12 cellular contexts compared by ENCODE assay signal in the genomic region with DNA sequence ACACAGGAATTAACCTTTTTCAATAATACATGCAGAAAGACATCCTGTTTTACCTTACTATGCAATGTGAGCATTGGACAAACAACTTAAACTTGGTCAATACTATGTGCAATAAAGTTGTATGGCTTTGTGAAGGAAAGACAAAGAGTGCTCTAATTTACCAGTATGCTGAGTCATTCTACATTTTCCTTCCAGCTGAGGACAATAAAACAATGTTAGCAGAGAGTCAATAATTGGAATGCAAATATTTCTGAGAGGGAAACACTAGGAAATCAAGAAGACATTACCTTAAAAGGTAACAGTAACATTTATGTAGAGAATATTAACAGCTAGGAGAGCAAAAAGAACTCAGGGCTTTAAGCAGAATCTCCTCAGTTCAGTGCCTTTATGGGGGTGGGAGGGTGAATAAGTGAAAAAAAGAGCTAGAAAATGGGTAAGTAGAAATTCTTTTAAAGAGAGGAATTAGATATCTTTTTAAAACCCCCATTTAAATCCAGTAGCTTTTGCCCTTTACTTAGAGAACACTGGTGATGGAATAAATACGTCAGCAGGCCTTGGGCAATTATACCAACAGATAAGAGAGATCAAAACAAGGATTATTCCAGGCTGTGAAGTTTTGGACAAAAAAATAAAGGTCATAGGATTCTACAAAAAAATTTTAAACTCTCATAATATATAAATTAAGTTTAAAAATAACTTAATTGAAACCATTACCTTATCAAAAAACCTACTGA. TPM values are rescaled to one million over a fixed set of nuclear protein-coding genes. Genes with fewer than 3 reads are reported as not detected.
A peak's percentile ranks its signal among the peaks of the same experiment; 100 is the strongest.
DNase-seq lines count a peak whose midpoint lies in the region; ATAC-seq, FAIRE-seq and TF ChIP-seq lines count a peak whose summit lies in the region.
"Had no signal": no experiment of that assay in that cellular context is flagged by ENCODE, and none has a peak within 500 bp of the region (broad histone marks: within the 10 kb centered on the region; RNA-seq: fewer than 3 reads in every experiment).

No MANE protein-coding gene starts in this region.

- SMC1A ChIA-PET in GM12878 (lab: Charles Lee; ENCODE audit: uncharacterized antibody, unreplicated experiment) = interaction anchor here (1.1 to 1.2 kb wide), 3 partner anchors 15 to 93 kb away, joined by 3 to 7 read pairs (median 4); no protein-coding TSS in a partner anchor

- H2AFZ ChIP-seq in GM12878 (ENCODE audit: control insufficient read depth, low read depth, low read length) = no peak overlapping the region

- intact Hi-C loops in GM12878 (cut with micrococcal nuclease; ENCODE audit: unreplicated experiment) = no loop called here
- intact Hi-C loops in heart right ventricle (cut with DNase I) = no loop called here

- TF ChIP-seq EP300 in Ishikawa (IDR thresholded peaks at IDR 0.05; ENCODE audit: borderline replicate concordance) (no peak), GM12878 (IDR thresholded peaks at IDR 0.05; ENCODE audit: borderline replicate concordance in 1 of 2, control insufficient read depth in 1 of 2, low read depth in 2 of 2, low read length in 2 of 2) (no peak)

- in situ Hi-C loops in GM12878 (cut with MboI) = no loop called here

- peaks cover 0 to 9% of the 10 kb centered on the region in 2 experiments; a peak in 1 of 4 replicates for H3K36me3 ChIP-seq in GM12878 (ENCODE audit: control insufficient read depth in 2 of 2, insufficient read depth in 2 of 2, low read length in 1 of 2)
- peaks cover 0 to 5% (median 0%) of the 10 kb centered on the region in 4 donors for H3K36me3 ChIP-seq in liver (ENCODE audit: control insufficient read depth in 4 of 4, insufficient read depth in 3 of 4, low read depth in 1 of 4, low read length in 3 of 4)
- H3K36me3 ChIP-seq in Peyer's patch = peaks cover 0 to 22% (median 0%) of the 10 kb centered on the region in 3 donors
- H3K36me3 ChIP-seq in heart right ventricle = peaks cover 0 to 69% (median 0%) of the 10 kb centered on the region in 9 donors

- TF ChIP-seq POLR2A in GM12878 (IDR thresholded peaks at IDR 0.05; ENCODE audit: low read depth, low read length) = no peak
- no peak for TF ChIP-seq POLR2A in Peyer's patch (IDR thresholded peaks at IDR 0.05)

- no peak overlapping the region for H3K27ac ChIP-seq in GM12878 (ENCODE audit: control insufficient read depth, insufficient read depth)
- H3K27ac ChIP-seq in liver (ENCODE audit: low read depth in 1 of 2, low read length in 2 of 2) = peak overlapping the region; percentile 81 to 88
- H3K27ac ChIP-seq in Peyer's patch = no peak overlapping the region
- H3K27ac ChIP-seq in heart right ventricle = no peak overlapping the region

- H3K4me1 ChIP-seq in GM12878 (ENCODE audit: control insufficient read depth, insufficient read depth, low read length) (peaks cover 3% of the 10 kb centered on the region; the same call in 1 of the 2 replicates), liver (ENCODE audit: control insufficient read depth in 4 of 4, insufficient read depth in 4 of 4, low read length in 3 of 4) (peaks cover 0 to 14% (median 6%) of the 10 kb centered on the region in 4 donors), Peyer's patch (no peaks in the 10 kb centered on the region), heart right ventricle (peaks cover 0 to 13% (median 0%) of the 10 kb centered on the region in 9 donors)

- FAIRE-seq in GM12878 (lab: Jason Lieb, UNC) = no peak

- no peaks in the 10 kb centered on the region for H3K9me3 ChIP-seq in GM12878 (replicated peaks; ENCODE audit: control insufficient read depth, insufficient read depth, low read length)
- H3K9me3 ChIP-seq in liver (ENCODE audit: control insufficient read depth in 4 of 4, low read length in 3 of 4) = no peaks in the 10 kb centered on the region
- no peaks in the 10 kb centered on the region for H3K9me3 ChIP-seq in Peyer's patch
- H3K9me3 ChIP-seq in heart right ventricle = no peaks in the 10 kb centered on the region

- BruUV-seq in GM12878 (replicated peaks; lab: Mats Ljungman, UMichigan) = no TSS peak

- H3K79me2 ChIP-seq in GM12878 (ENCODE audit: control insufficient read depth, insufficient read depth, low read length) = no peaks in the 10 kb centered on the region

- 100% methylated on average over 1 of the region's 1 CpG for WGBS in GM12878 (ENCODE audit: insufficient coverage, insufficient replicate concordance, low lambda C conversion rate, missing lambda C conversion rate)
- 44% methylated on average over 1 of the region's 1 CpG for WGBS in liver
- 87 to 91% methylated on average over 1 of the region's 1 CpG for WGBS in heart right ventricle, 2 donors

- H3K27me3 ChIP-seq in GM12878 (replicated peaks in 1 of 2; ENCODE audit: control insufficient read depth in 2 of 2, insufficient read depth in 2 of 2, low read length in 1 of 2) (no peaks in the 10 kb centered on the region), liver (ENCODE audit: control insufficient read depth in 4 of 4, insufficient read depth in 4 of 4, low read length in 3 of 4) (no peaks in the 10 kb centered on the region), Peyer's patch (no peaks in the 10 kb centered on the region), heart right ventricle (no peaks in the 10 kb centered on the region)

- H3K4me3 ChIP-seq in GM12878 = no peak overlapping the region
- H3K4me3 ChIP-seq in liver (ENCODE audit: low read depth in 1 of 3, low read length in 3 of 3) = no peak overlapping the region
- no peak overlapping the region for H3K4me3 ChIP-seq in Peyer's patch
- H3K4me3 ChIP-seq in heart right ventricle = no peak overlapping the region

- CTCF ChIA-PET in GM12878 (lab: Yijun Ruan, JAX) = interaction anchor here (0.7 to 1.5 kb wide), 7 partner anchors 10 to 126 kb away, joined by 3 to 7 read pairs (median 3); no protein-coding TSS in a partner anchor

- H4K20me1 ChIP-seq in GM12878 (ENCODE audit: control insufficient read depth, insufficient read depth) = no peaks in the 10 kb centered on the region

- DNase-seq in AG20443 (ENCODE audit: low spot score) (peak; percentile 14), GM12878 (ENCODE audit: low read depth, low spot score) (no peak), Peyer's patch (no peak), cerebellar cortex (ENCODE audit: low spot score) (no peak), heart right ventricle (no peak)
- DNase-seq in effector CD4-positive, alpha-beta T cell = no peak
- DNase-seq: DND-41; naive B cell; stimulated activated CD8-positive, alpha-beta memory T cell treated with anti-CD3 and anti-CD28 coated beads, Interleukin-4, amount 100 ng/mL, for 48 hours had no signal

- TF ChIP-seq RAD21 in Ishikawa (IDR thresholded peaks at IDR 0.05; ENCODE audit: low read depth) (no peak), GM12878 (IDR thresholded peaks at IDR 0.05; ENCODE audit: insufficient read depth, low read depth, low read length) (no peak), liver (IDR thresholded peaks at IDR 0.05) (no peak)

- ATAC-seq in GM12878 = no peak
- no peak for ATAC-seq in heart right ventricle
- ATAC-seq: activated CD4-positive, CD25-positive, alpha-beta regulatory T cell treated with anti-CD3 and anti-CD28 coated beads, Interleukin-2, amount 50 U/mL, for 24 hours had no signal

- POLR2A ChIA-PET in GM12878 (lab: Charles Lee) = interaction anchor here (1.4 kb wide), 1 partner anchor 15 kb away, joined by 3 read pairs; no protein-coding TSS in a partner anchor

- no peak overlapping the region for H3K4me2 ChIP-seq in GM12878 (ENCODE audit: control insufficient read depth, insufficient read depth)

- RAD21 ChIA-PET in GM12878 (lab: Charles Lee; ENCODE audit: unreplicated experiment) = no interaction called here

- no peak for TF ChIP-seq CTCF in GM12878 (IDR thresholded peaks at IDR 0.05 in 2 of 3, conservative IDR thresholded peaks at IDR 0.05 in 1 of 3; ENCODE audit: control insufficient read depth in 2 of 3, extremely low read depth in 1 of 3, insufficient read depth in 1 of 3, low read depth in 3 of 3, low read length in 3 of 3)
- TF ChIP-seq CTCF in liver (IDR thresholded peaks at IDR 0.05; ENCODE audit: low read depth, low read length, missing input control) = no peak
- TF ChIP-seq CTCF in Peyer's patch (IDR thresholded peaks at IDR 0.05) = no peak
- no peak for TF ChIP-seq CTCF in heart right ventricle (IDR thresholded peaks at IDR 0.05)

- H3K9ac ChIP-seq in GM12878 (ENCODE audit: control insufficient read depth, insufficient read depth, low read length) (no peak overlapping the region), liver (ENCODE audit: low read depth in 1 of 2, low read length in 2 of 2) (peak overlapping the region in 1 of 2 donors; percentile 77)

RNA-seq across cellular contexts. Expression of a gene that starts 11.6 kb away (rescaled TPM):
- total RNA-seq in GM12878 (2013; cell fraction: nucleolus; rRNA removed) = 2.1 and 2.4 TPM in 2 replicates
- total RNA-seq in GM12878 (2014; rRNA removed) (0.22 TPM in 1 of 2 replicates, not detected in the other), GM12878 (2014; rRNA removed; fragmentation: Illumina TruSeq; extraction: Trizol) (not detected in 2 replicates), GM12878 (2021) (0.51 and 0.72 TPM in 2 replicates), liver (100 to 1,000 TPM in 1 of 2 donors, 10 to 100 TPM in 1; 83.5 to 326 TPM), Peyer's patch (100 to 1,000 TPM in 2 of 4 donors, 10 to 100 TPM in 2; 14.9 to 140 (median 99.8) TPM), heart right ventricle (1 to 10 TPM in 1 of 10 donors, not detected in 9; 1.2 TPM)
- 0.80 TPM for polyA plus RNA-seq in GM12878 (2011; ENCODE audit: low read depth)
- polyA plus RNA-seq in GM12878 (2011; rRNA removed) (0.18 and 0.27 TPM in 2 replicates), GM12878 (2014; fragmentation: Illumina TruSeq; extraction: Trizol) (0.28 TPM in 1 of 2 replicates, not detected in the other), GM12878 (2014; fragmentation: Nextera tagmentation; extraction: Ambion mirVana) (not detected), GM12878 (2014; rRNA removed) (0.25 and 0.81 TPM in 2 replicates), GM12878 (2016; fragmentation: Nextera tagmentation; extraction: Ambion mirVana) (not detected), liver (100 to 1,000 TPM; 243 to 250 TPM), heart right ventricle (under 1 TPM in 1 of 2 donors, not detected in 1; 0.12 TPM)
- 0.16 and 0.28 TPM in 2 replicates for polyA plus RNA-seq in GM12878 (2011; cell fraction: cytosol; rRNA removed)
- 2.0 TPM in 2 replicates for polyA plus RNA-seq in GM12878 (2011; cell fraction: nucleus; rRNA removed)
- polyA plus RNA-seq in GM12878 (2012) = not detected in 2 replicates
- polyA minus RNA-seq in GM12878 (2011; rRNA and poly(A)+ RNA removed) = 0.21 and 2.0 TPM in 2 replicates
- polyA minus RNA-seq in GM12878 (2011; cell fraction: cytosol; rRNA and poly(A)+ RNA removed) = not detected in 2 replicates
- 1.7 and 1.8 TPM in 2 replicates for polyA minus RNA-seq in GM12878 (2011; cell fraction: nucleus; rRNA and poly(A)+ RNA removed)

RNA-seq across cellular contexts. Expression of a gene that starts 48.7 kb away (rescaled TPM):
- total RNA-seq in GM12878 (2013; cell fraction: nucleolus; rRNA removed) = 15.9 and 16.3 TPM in 2 replicates
- total RNA-seq in GM12878 (2014; rRNA removed) = 10.5 and 11.1 TPM in 2 replicates
- total RNA-seq in GM12878 (2014; rRNA removed; fragmentation: Illumina TruSeq; extraction: Trizol) = 21.7 and 21.8 TPM in 2 replicates
- 22.2 and 23.3 TPM in 2 replicates for total RNA-seq in GM12878 (2021)
- 14.2 TPM for polyA plus RNA-seq in GM12878 (2011; ENCODE audit: low read depth)
- polyA plus RNA-seq in GM12878 (2011; rRNA removed) = 12.8 and 19.4 TPM in 2 replicates
- 4.6 and 5.3 TPM in 2 replicates for polyA plus RNA-seq in GM12878 (2011; cell fraction: cytosol; rRNA removed)
- 2.8 and 3.6 TPM in 2 replicates for polyA plus RNA-seq in GM12878 (2011; cell fraction: nucleus; rRNA removed)
- 16.3 and 16.4 TPM in 2 replicates for polyA plus RNA-seq in GM12878 (2012)
- polyA plus RNA-seq in GM12878 (2014; fragmentation: Illumina TruSeq; extraction: Trizol) = 37.7 and 50.0 TPM in 2 replicates
- 10 to 100 TPM; 28.1 to 30.3 TPM for polyA plus RNA-seq in GM12878 (2014; fragmentation: Nextera tagmentation; extraction: Ambion mirVana)
- 13.6 and 14.4 TPM in 2 replicates for polyA plus RNA-seq in GM12878 (2014; rRNA removed)
- polyA plus RNA-seq in GM12878 (2016; fragmentation: Nextera tagmentation; extraction: Ambion mirVana) = 10 to 100 TPM; 36.5 to 38.0 TPM
- 6.7 and 7.9 TPM in 2 replicates for polyA minus RNA-seq in GM12878 (2011; rRNA and poly(A)+ RNA removed)
- polyA minus RNA-seq in GM12878 (2011; cell fraction: cytosol; rRNA and poly(A)+ RNA removed) = 1.9 and 2.6 TPM in 2 replicates
- 2.2 and 5.0 TPM in 2 replicates for polyA minus RNA-seq in GM12878 (2011; cell fraction: nucleus; rRNA and poly(A)+ RNA removed)
- 10 to 100 TPM in 1 of 2 donors, 1 to 10 TPM in 1; 8.6 to 14.1 TPM for total RNA-seq in liver
- polyA plus RNA-seq in liver = 10 to 100 TPM; 13.0 to 13.3 TPM
- 10 to 100 TPM; 11.4 to 35.5 (median 14.9) TPM for total RNA-seq in Peyer's patch
- total RNA-seq in heart right ventricle = 10 to 100 TPM; 13.8 to 33.9 (median 23.3) TPM
- polyA plus RNA-seq in heart right ventricle = 1 to 10 TPM; 2.8 to 8.7 TPM

RNA-seq across cellular contexts. Expression of a gene that starts 48.9 kb away (rescaled TPM):
- total RNA-seq in GM12878 (2013; cell fraction: nucleolus; rRNA removed) = 28.0 and 28.5 TPM in 2 replicates
- total RNA-seq in GM12878 (2014; rRNA removed) = 14.9 and 17.5 TPM in 2 replicates
- total RNA-seq in GM12878 (2014; rRNA removed; fragmentation: Illumina TruSeq; extraction: Trizol) = 17.9 and 18.5 TPM in 2 replicates
- 22.8 and 24.9 TPM in 2 replicates for total RNA-seq in GM12878 (2021)
- polyA plus RNA-seq in GM12878 (2011; ENCODE audit: low read depth) = 16.5 TPM
- 19.2 and 31.2 TPM in 2 replicates for polyA plus RNA-seq in GM12878 (2011; rRNA removed)
- polyA plus RNA-seq in GM12878 (2011; cell fraction: cytosol; rRNA removed) = 12.5 and 12.8 TPM in 2 replicates
- 7.3 and 7.7 TPM in 2 replicates for polyA plus RNA-seq in GM12878 (2011; cell fraction: nucleus; rRNA removed)
- polyA plus RNA-seq in GM12878 (2012) = 6.8 and 11.6 TPM in 2 replicates
- 21.9 and 28.9 TPM in 2 replicates for polyA plus RNA-seq in GM12878 (2014; fragmentation: Illumina TruSeq; extraction: Trizol)
- 10 to 100 TPM in 1 of 2 experiments, 1 to 10 TPM in 1; 9.2 to 17.6 TPM for polyA plus RNA-seq in GM12878 (2014; fragmentation: Nextera tagmentation; extraction: Ambion mirVana)
- 14.1 and 14.5 TPM in 2 replicates for polyA plus RNA-seq in GM12878 (2014; rRNA removed)
- 10 to 100 TPM; 13.0 to 13.9 TPM for polyA plus RNA-seq in GM12878 (2016; fragmentation: Nextera tagmentation; extraction: Ambion mirVana)
- 16.6 and 32.4 TPM in 2 replicates for polyA minus RNA-seq in GM12878 (2011; rRNA and poly(A)+ RNA removed)
- 6.2 and 7.6 TPM in 2 replicates for polyA minus RNA-seq in GM12878 (2011; cell fraction: cytosol; rRNA and poly(A)+ RNA removed)
- 6.9 and 14.5 TPM in 2 replicates for polyA minus RNA-seq in GM12878 (2011; cell fraction: nucleus; rRNA and poly(A)+ RNA removed)
- 1 to 10 TPM; 5.4 to 9.5 TPM for total RNA-seq in liver
- 1 to 10 TPM; 2.3 TPM for polyA plus RNA-seq in liver
- total RNA-seq in Peyer's patch = 10 to 100 TPM in 2 of 4 donors, 1 to 10 TPM in 2; 5.4 to 32.2 (median 11.5) TPM
- 10 to 100 TPM in 8 of 10 donors, 1 to 10 TPM in 2; 7.9 to 16.2 (median 11.7) TPM for total RNA-seq in heart right ventricle
- polyA plus RNA-seq in heart right ventricle = 1 to 10 TPM; 3.7 to 4.2 TPM

Comparison
In these comparisons a context has a peak if more than half of its experiments do, and no peak if none do; other contexts are left out.
1. H3K27ac ChIP-seq: peak in liver (2 of 2); none in GM12878 (single experiment), Peyer's patch (0 of 4) and heart right ventricle (0 of 10).
2. RNA of a gene that starts 11.6 kb away (total RNA-seq): 83.5 to 326 TPM in liver and 14.9 to 140 TPM in Peyer's patch; 1.2 TPM in heart right ventricle and 0.22 to 2.4 TPM in GM12878; every median in the first group is over 4 times any median in the second.